Comparison of ENCODE assay signal across 25 cellular contexts in the genomic region with DNA sequence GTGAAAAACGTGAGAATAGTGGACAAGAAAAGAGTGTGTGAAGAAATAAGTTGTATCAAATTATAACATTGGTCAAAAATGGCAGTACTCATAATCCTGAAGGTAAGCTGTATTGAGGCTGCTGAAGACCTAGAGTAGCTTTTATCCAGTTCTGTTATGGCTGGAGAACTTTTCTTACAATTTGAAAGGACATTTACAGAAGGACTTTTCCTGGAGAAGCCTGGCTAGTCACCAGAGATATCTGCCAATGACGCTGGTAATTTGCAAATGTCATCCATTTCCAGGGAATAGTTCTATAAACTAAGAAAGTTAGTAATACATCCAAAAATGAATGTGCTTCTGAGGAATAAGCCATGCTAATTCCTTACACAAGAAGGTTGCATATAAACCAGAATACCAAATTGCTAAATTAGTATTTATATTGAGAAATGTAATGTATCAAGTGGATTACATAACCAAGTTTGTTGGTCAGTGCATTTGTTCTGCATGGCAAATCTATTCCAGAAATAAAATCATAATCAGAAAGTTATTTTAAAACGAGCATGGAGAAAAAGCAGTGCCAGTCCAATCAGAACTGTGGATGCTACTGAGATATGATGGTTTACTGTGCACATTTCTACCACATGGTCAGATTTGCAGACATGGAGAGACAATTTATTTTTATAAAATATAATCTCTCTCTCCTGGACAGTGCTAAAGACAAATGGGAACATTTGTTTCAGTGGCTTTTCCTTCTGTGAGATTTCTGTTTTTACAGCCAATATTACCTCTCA.
"Had no signal": no experiment of that assay in that cellular context is flagged by ENCODE, and none has a peak within 500 bp of the region (broad histone marks: within the 10 kb centered on the region; RNA-seq: fewer than 3 reads in every experiment).

No MANE protein-coding gene starts in this region.

- DNase-seq: naive thymus-derived CD8-positive, alpha-beta T cell; nephron progenitor cell; nucleus accumbens; pancreas; psoas muscle; right lobe of liver; sigmoid colon; small intestine; stimulated activated CD4-positive, alpha-beta T cell treated with anti-CD3 and anti-CD28 coated beads, Interleukin-15, amount 100 ng/mL, for 24 hours; stimulated activated CD4-positive, alpha-beta T cell treated with anti-CD3 and anti-CD28 coated beads, Interleukin-2, amount 100 ng/mL, for 24 hours; stimulated activated CD4-positive, alpha-beta T cell treated with anti-CD3 and anti-CD28 coated beads, Interleukin-2, amount 100 ng/mL, for 48 hours; stimulated activated CD4-positive, alpha-beta T cell treated with anti-CD3 and anti-CD28 coated beads, Interleukin-4, amount 100 ng/mL, for 24 hours; stimulated activated naive B cell treated with anti-CD40 and anti-IgM and Interleukin-4, amounts not matched to agents 10 μg/mL and 1 μg/mL and 100 μg/mL, for 72 hours; stimulated activated naive CD4-positive, alpha-beta T cell treated with Interleukin-2 at 50 U/mL for 16 hours; stomach; thyroid gland; trophoblast cell; upper lobe of left lung had no signal

- H3K27ac ChIP-seq: neutrophil, pancreas, psoas muscle, right lobe of liver, sigmoid colon, stomach, thoracic aorta, thyroid gland, tibial nerve, upper lobe of left lung, vagina had no signal

- H3K27me3 ChIP-seq: neutrophil, pancreas, right lobe of liver, sigmoid colon, stomach, thyroid gland, tibial nerve, upper lobe of left lung, vagina had no signal

- H3K4me1 ChIP-seq: pancreas, psoas muscle, right lobe of liver, sigmoid colon, stomach, thyroid gland, tibial nerve, upper lobe of left lung, vagina had no signal

- FAIRE-seq: pancreas, small intestine, urothelium cell line had no signal

- H3K36me3 ChIP-seq: neutrophil, pancreas, right lobe of liver, sigmoid colon, stomach, thoracic aorta, thyroid gland, tibial nerve, upper lobe of left lung, vagina had no signal

- ATAC-seq: naive thymus-derived CD8-positive, alpha-beta T cell; natural killer cell treated with Interleukin-12 subunit alpha and Interleukin-12 subunit beta and Interleukin-15 and Interleukin-18, amount 100 ng/mL, for 72 hours; pancreas; psoas muscle; right lobe of liver; stimulated activated effector memory CD8-positive, alpha-beta T cell treated with anti-CD3 and anti-CD28 coated beads, Interleukin-12 subunit alpha, Interleukin-12 subunit beta, amount 100 ng/mL, for 72 hours; stimulated activated naive B cell treated with anti-CD40 and anti-IgM and Interleukin-4, amounts not matched to agents 10 μg/mL and 1 μg/mL and 100 μg/mL, for 72 hours had no signal

- H3K9me3 ChIP-seq: neutrophil, pancreas, psoas muscle, right lobe of liver, sigmoid colon, thoracic aorta, thyroid gland, tibial nerve, upper lobe of left lung, vagina had no signal

- H3K4me3 ChIP-seq: pancreas, psoas muscle, right lobe of liver, sigmoid colon, stomach, thoracic aorta, thyroid gland, tibial nerve, upper lobe of left lung, vagina had no signal
